16 cellular contexts compared by ENCODE assay signal in the genomic region with DNA sequence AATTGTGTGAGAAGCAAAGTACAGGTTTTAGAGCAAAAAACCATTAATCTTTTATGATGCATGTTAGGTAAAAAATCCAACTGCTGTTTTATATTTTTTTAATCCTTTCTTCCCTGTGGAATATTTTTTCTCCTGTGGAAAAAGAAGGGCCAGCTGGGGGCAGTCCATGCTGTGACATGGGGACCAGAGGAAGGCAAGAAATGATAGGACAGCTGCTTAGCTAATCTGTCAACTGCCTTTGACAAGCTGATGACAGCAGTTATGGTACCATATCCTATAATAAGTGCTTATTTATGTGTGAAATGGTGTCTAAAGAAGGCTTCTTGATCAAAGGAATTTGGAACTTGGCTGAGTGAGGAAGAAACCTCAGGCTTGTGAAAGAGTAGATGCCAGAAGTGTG.
A peak's percentile ranks its signal among the peaks of the same experiment; 100 is the strongest.
DNase-seq lines count a peak whose midpoint lies in the region; ATAC-seq and TF ChIP-seq lines count a peak whose summit lies in the region.
"Had no signal": no experiment of that assay in that cellular context is flagged by ENCODE, and none has a peak within 500 bp of the region (broad histone marks: within the 10 kb centered on the region; RNA-seq: fewer than 3 reads in every experiment).

No MANE protein-coding gene starts in this region.

- H4K20me1 ChIP-seq in GM23338 (replicated peaks; ENCODE audit: insufficient read depth) = no peaks in the 10 kb centered on the region; the same call in 1 of the 2 replicates

- no peaks in the 10 kb centered on the region for H3K27me3 Mint-ChIP-seq in activated CD8-positive, alpha-beta memory T cell treated with anti-CD3 and anti-CD28 coated beads, Interleukin-2, amount 10 ng/mL, durations not matched to agents 7 days and 5 days
- no peaks in the 10 kb centered on the region for H3K27me3 Mint-ChIP-seq in GM23338 (ENCODE audit: insufficient read depth, low read depth, poor library complexity)

- no peaks in the 10 kb centered on the region for H3K79me2 ChIP-seq in GM23338 (replicated peaks; ENCODE audit: insufficient read depth)

- H3K4me3 ChIP-seq in GM23338 = no peak overlapping the region
- H3K4me3 ChIP-seq: Peyer's patch had no signal

- no peaks in the 10 kb centered on the region for H3K36me3 Mint-ChIP-seq in activated CD8-positive, alpha-beta memory T cell treated with anti-CD3 and anti-CD28 coated beads, Interleukin-2, amount 10 ng/mL, durations not matched to agents 7 days and 5 days
- H3K36me3 Mint-ChIP-seq in GM23338 (ENCODE audit: low read depth) = no peaks in the 10 kb centered on the region
- H3K36me3 Mint-ChIP-seq: CD8-positive, alpha-beta T cell had no signal

- CTCF ChIA-PET in activated CD8-positive, alpha-beta memory T cell treated with anti-CD3 and anti-CD28 coated beads, Interleukin-2, amount 10 ng/mL, durations not matched to agents 7 days and 5 days (lab: Charles Lee) = no interaction called here

- H3K4me3 Mint-ChIP-seq in activated CD8-positive, alpha-beta memory T cell treated with anti-CD3 and anti-CD28 coated beads, Interleukin-2, amount 10 ng/mL, durations not matched to agents 7 days and 5 days = no peak overlapping the region
- no peak overlapping the region for H3K4me3 Mint-ChIP-seq in GM23338
- H3K4me3 Mint-ChIP-seq: CD8-positive, alpha-beta T cell had no signal

- H3K4me1 ChIP-seq in GM23338 (ENCODE audit: insufficient read depth) = no peaks in the 10 kb centered on the region
- H3K4me1 ChIP-seq: Peyer's patch had no signal

- no peak for ATAC-seq in activated CD8-positive, alpha-beta memory T cell treated with anti-CD3 and anti-CD28 coated beads, Interleukin-2, amount 10 ng/mL, durations not matched to agents 7 days and 5 days
- ATAC-seq in GM23338 = no peak
- ATAC-seq: CD8-positive, alpha-beta T cell; HepG2 had no signal

- no peaks in the 10 kb centered on the region for H3K9me2 ChIP-seq in GM23338 (ENCODE audit: insufficient read depth)

- H3K4me1 Mint-ChIP-seq in activated CD8-positive, alpha-beta memory T cell treated with anti-CD3 and anti-CD28 coated beads, Interleukin-2, amount 10 ng/mL, durations not matched to agents 7 days and 5 days = no peaks in the 10 kb centered on the region
- H3K4me1 Mint-ChIP-seq in GM23338 = no peaks in the 10 kb centered on the region

- H3K36me3 ChIP-seq in GM23338 (ENCODE audit: insufficient read depth) = no peaks in the 10 kb centered on the region
- H3K36me3 ChIP-seq: Peyer's patch had no signal

- H3K4me2 ChIP-seq in GM23338 = no peak overlapping the region

- H3F3A ChIP-seq in GM23338 (replicated peaks; ENCODE audit: low read depth) = no peaks in the 10 kb centered on the region

- peak in 1 of 2 experiments; percentile 39; a peak in 2 of 4 replicates for TF ChIP-seq CTCF in GM23338 (conservative IDR thresholded peaks at IDR 0.05; ENCODE audit: low read depth in 2 of 2)
- TF ChIP-seq CTCF in GM20000 (IDR thresholded peaks at IDR 0.05; ENCODE audit: extremely low read depth, missing control alignments) = no peak

- peaks cover 7% of the 10 kb centered on the region for H3K9me3 Mint-ChIP-seq in activated CD8-positive, alpha-beta memory T cell treated with anti-CD3 and anti-CD28 coated beads, Interleukin-2, amount 10 ng/mL, durations not matched to agents 7 days and 5 days (ENCODE audit: low read depth)
- peaks cover 14% of the 10 kb centered on the region; the same call in 2 of the 3 replicates for H3K9me3 Mint-ChIP-seq in GM23338

- no peak overlapping the region for H3K27ac ChIP-seq in GM23338 (ENCODE audit: low read depth)
- H3K27ac ChIP-seq: Peyer's patch had no signal

- no peak overlapping the region for H3K27ac Mint-ChIP-seq in activated CD8-positive, alpha-beta memory T cell treated with anti-CD3 and anti-CD28 coated beads, Interleukin-2, amount 10 ng/mL, durations not matched to agents 7 days and 5 days
- no peak overlapping the region for H3K27ac Mint-ChIP-seq in GM23338
- H3K27ac Mint-ChIP-seq: CD8-positive, alpha-beta T cell had no signal

- peak; percentile 40 for DNase-seq in DMS53 (lab: John Stamatoyannopoulos, UW)
- DNase-seq in DMS53 treated with DMSO at 0.1 percent for 48 hours (lab: John Stamatoyannopoulos, UW; ENCODE audit: unreplicated experiment) = no peak
- DNase-seq in NCI-H2227 treated with DMSO at 0.1 percent for 48 hours (lab: John Stamatoyannopoulos, UW) = peak; percentile 50
- peak; percentile 42 to 53 for DNase-seq in SHP77 (lab: John Stamatoyannopoulos, UW)
- DNase-seq in myocyte (ENCODE audit: low read depth) = peak; percentile 1
- DNase-seq in activated CD8-positive, alpha-beta memory T cell treated with anti-CD3 and anti-CD28 coated beads, Interleukin-2, amount 10 ng/mL, durations not matched to agents 7 days and 5 days = no peak
- no peak for DNase-seq in GM23338 (ENCODE audit: low spot score)
- DNase-seq in GM20000 (ENCODE audit: low spot score) = no peak
- DNase-seq: CD8-positive, alpha-beta T cell; GF-D8; NCI-H1105; NCI-H187; NCI-H774; Peyer's patch; Right ventricle myocardium superior had no signal

- H2AFZ ChIP-seq in GM23338 = no peak overlapping the region

- H3K27me3 ChIP-seq in GM23338 (ENCODE audit: insufficient read depth) = no peaks in the 10 kb centered on the region
- H3K27me3 ChIP-seq: Peyer's patch had no signal

TF ChIP-seq in GM23338, 12 proteins besides CTCF, POLR2A, EP300 and RAD21 (continues in another document):
- no peak for TF ChIP-seq ZNF114 (CRISPR knock-in tag; IDR thresholded peaks at IDR 0.05)
- TF ChIP-seq, protein P1, sequence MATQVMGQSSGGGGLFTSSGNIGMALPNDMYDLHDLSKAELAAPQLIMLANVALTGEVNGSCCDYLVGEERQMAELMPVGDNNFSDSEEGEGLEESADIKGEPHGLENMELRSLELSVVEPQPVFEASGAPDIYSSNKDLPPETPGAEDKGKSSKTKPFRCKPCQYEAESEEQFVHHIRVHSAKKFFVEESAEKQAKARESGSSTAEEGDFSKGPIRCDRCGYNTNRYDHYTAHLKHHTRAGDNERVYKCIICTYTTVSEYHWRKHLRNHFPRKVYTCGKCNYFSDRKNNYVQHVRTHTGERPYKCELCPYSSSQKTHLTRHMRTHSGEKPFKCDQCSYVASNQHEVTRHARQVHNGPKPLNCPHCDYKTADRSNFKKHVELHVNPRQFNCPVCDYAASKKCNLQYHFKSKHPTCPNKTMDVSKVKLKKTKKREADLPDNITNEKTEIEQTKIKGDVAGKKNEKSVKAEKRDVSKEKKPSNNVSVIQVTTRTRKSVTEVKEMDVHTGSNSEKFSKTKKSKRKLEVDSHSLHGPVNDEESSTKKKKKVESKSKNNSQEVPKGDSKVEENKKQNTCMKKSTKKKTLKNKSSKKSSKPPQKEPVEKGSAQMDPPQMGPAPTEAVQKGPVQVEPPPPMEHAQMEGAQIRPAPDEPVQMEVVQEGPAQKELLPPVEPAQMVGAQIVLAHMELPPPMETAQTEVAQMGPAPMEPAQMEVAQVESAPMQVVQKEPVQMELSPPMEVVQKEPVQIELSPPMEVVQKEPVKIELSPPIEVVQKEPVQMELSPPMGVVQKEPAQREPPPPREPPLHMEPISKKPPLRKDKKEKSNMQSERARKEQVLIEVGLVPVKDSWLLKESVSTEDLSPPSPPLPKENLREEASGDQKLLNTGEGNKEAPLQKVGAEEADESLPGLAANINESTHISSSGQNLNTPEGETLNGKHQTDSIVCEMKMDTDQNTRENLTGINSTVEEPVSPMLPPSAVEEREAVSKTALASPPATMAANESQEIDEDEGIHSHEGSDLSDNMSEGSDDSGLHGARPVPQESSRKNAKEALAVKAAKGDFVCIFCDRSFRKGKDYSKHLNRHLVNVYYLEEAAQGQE (IDR thresholded peaks at IDR 0.05; ENCODE audit: unreplicated experiment) = no peak
- TF ChIP-seq NANOG (IDR thresholded peaks at IDR 0.05; ENCODE audit: borderline replicate concordance) = no peak
- TF ChIP-seq EZH2 (IDR thresholded peaks at IDR 0.05; ENCODE audit: low read depth, unreplicated experiment) = no peak
- TF ChIP-seq, protein P2, sequence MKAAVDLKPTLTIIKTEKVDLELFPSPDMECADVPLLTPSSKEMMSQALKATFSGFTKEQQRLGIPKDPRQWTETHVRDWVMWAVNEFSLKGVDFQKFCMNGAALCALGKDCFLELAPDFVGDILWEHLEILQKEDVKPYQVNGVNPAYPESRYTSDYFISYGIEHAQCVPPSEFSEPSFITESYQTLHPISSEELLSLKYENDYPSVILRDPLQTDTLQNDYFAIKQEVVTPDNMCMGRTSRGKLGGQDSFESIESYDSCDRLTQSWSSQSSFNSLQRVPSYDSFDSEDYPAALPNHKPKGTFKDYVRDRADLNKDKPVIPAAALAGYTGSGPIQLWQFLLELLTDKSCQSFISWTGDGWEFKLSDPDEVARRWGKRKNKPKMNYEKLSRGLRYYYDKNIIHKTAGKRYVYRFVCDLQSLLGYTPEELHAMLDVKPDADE (IDR thresholded peaks at IDR 0.05) = no peak
- no peak for TF ChIP-seq POLR2AphosphoS5 (IDR thresholded peaks at IDR 0.05; ENCODE audit: low read depth)
- no peak for TF ChIP-seq EZH2phosphoT487 (IDR thresholded peaks at IDR 0.05; ENCODE audit: unreplicated experiment)

Comparison
In these comparisons a context has a peak if more than half of its experiments do, and no peak if none do; other contexts are left out.
1. DNase-seq: peak in DMS53 (single experiment), NCI-H2227 treated with DMSO at 0.1 percent for 48 hours (single experiment), SHP77 (2 of 2) and myocyte (single experiment); none in DMS53 treated with DMSO at 0.1 percent for 48 hours (single experiment), activated CD8-positive, alpha-beta memory T cell treated with anti-CD3 and anti-CD28 coated beads, Interleukin-2, amount 10 ng/mL, durations not matched to agents 7 days and 5 days (single experiment), GM23338 (single experiment) and GM20000 (single experiment).